ENCODE assay signal across 34 cellular contexts in genomic region chr5:31372124-31372523, GRCh38.
"Had no signal": no experiment of that assay in that cellular context is flagged by ENCODE, and none has a peak within 500 bp of the region (broad histone marks: within the 10 kb centered on the region; RNA-seq: fewer than 3 reads in every experiment).

No MANE protein-coding gene starts in this region.

- H3K4me3 ChIP-seq: MG63 had no signal

- H3K9me3 ChIP-seq: MG63 had no signal

- DNase-seq: Karpas-422, Kasumi-1, MG63, MM.1S, MV-4-11, NCI-H1048, NCI-H1092, NCI-H1092 treated with DMSO at 0.1 percent for 48 hours, NCI-H1105, NCI-H1105 treated with DMSO at 0.1 percent for 48 hours, NCI-H1417, NCI-H1417 treated with DMSO at 0.1 percent for 48 hours, NCI-H1436, NCI-H1436 treated with DMSO at 0.1 percent for 48 hours, NCI-H146, NCI-H1694, NCI-H1694 treated with DMSO at 0.1 percent for 48 hours, NCI-H187, NCI-H187 treated with DMSO at 0.1 percent for 48 hours, NCI-H1930, NCI-H2029, NCI-H2029 treated with DMSO at 0.1 percent for 48 hours, NCI-H2081, NCI-H2081 treated with DMSO at 0.1 percent for 48 hours, NCI-H2107, NCI-H2171, NCI-H2171 treated with DMSO at 0.1 percent for 48 hours, NCI-H2227 treated with DMSO at 0.1 percent for 48 hours, NCI-H226, NCI-H345, NCI-H446, NCI-H446 treated with DMSO at 0.1 percent for 48 hours, NCI-H510A, NCI-H510A treated with DMSO at 0.1 percent for 48 hours had no signal

- H3K36me3 ChIP-seq: MG63 had no signal
